15 cellular contexts compared by ENCODE assay signal in genomic region chrX:35046646-35047231, GRCh38.
DNase-seq lines count a peak whose midpoint lies in the region; ATAC-seq and TF ChIP-seq lines count a peak whose summit lies in the region.
"Had no signal": no experiment of that assay in that cellular context is flagged by ENCODE, and none has a peak within 500 bp of the region (broad histone marks: within the 10 kb centered on the region; RNA-seq: fewer than 3 reads in every experiment).

No MANE protein-coding gene starts in this region.

- no peak for TF ChIP-seq POLR2A in uterus (IDR thresholded peaks at IDR 0.05)

- no peaks in the 10 kb centered on the region for H3K4me1 ChIP-seq in uterus
- H3K4me1 ChIP-seq: BLaER1 had no signal

- H3K27ac ChIP-seq in coronary artery, result peak overlapping the region; percentile 44 to 54
- H3K27ac ChIP-seq in uterus, result peak overlapping the region; percentile 43 to 63
- H3K27ac ChIP-seq: BLaER1, HL-60 had no signal

- H3K27ac Mint-ChIP-seq in stimulated activated effector memory CD8-positive, alpha-beta T cell treated with anti-CD3 and anti-CD28 coated beads, Interleukin-12 subunit alpha, Interleukin-12 subunit beta, amount 100 ng/mL, for 72 hours, result no peak overlapping the region
- no peak overlapping the region for H3K27ac Mint-ChIP-seq in activated naive CD8-positive, alpha-beta T cell treated with anti-CD3 and anti-CD28 coated beads for 36 hours
- no peak overlapping the region for H3K27ac Mint-ChIP-seq in nephron progenitor cell
- H3K27ac Mint-ChIP-seq: CD8-positive, alpha-beta memory T cell had no signal

- ATAC-seq in stimulated activated effector memory CD8-positive, alpha-beta T cell treated with anti-CD3 and anti-CD28 coated beads, Interleukin-12 subunit alpha, Interleukin-12 subunit beta, amount 100 ng/mL, for 72 hours, result no peak
- ATAC-seq: PC-3 had no signal

- no peaks in the 10 kb centered on the region for H3K4me1 Mint-ChIP-seq in stimulated activated effector memory CD8-positive, alpha-beta T cell treated with anti-CD3 and anti-CD28 coated beads, Interleukin-12 subunit alpha, Interleukin-12 subunit beta, amount 100 ng/mL, for 72 hours
- no peaks in the 10 kb centered on the region for H3K4me1 Mint-ChIP-seq in activated naive CD8-positive, alpha-beta T cell treated with anti-CD3 and anti-CD28 coated beads for 36 hours
- peaks cover 12% of the 10 kb centered on the region for H3K4me1 Mint-ChIP-seq in nephron progenitor cell
- H3K4me1 Mint-ChIP-seq: CD8-positive, alpha-beta memory T cell had no signal

- no peaks in the 10 kb centered on the region for H3K27me3 Mint-ChIP-seq in activated naive CD8-positive, alpha-beta T cell treated with anti-CD3 and anti-CD28 coated beads for 36 hours
- no peaks in the 10 kb centered on the region for H3K27me3 Mint-ChIP-seq in nephron progenitor cell (ENCODE audit: low read depth, poor library complexity)
- H3K27me3 Mint-ChIP-seq: CD8-positive, alpha-beta memory T cell had no signal

- H3K9me3 Mint-ChIP-seq in stimulated activated effector memory CD8-positive, alpha-beta T cell treated with anti-CD3 and anti-CD28 coated beads, Interleukin-12 subunit alpha, Interleukin-12 subunit beta, amount 100 ng/mL, for 72 hours, result peaks cover 3% of the 10 kb centered on the region
- H3K9me3 Mint-ChIP-seq in activated naive CD8-positive, alpha-beta T cell treated with anti-CD3 and anti-CD28 coated beads for 36 hours, result no peaks in the 10 kb centered on the region
- H3K9me3 Mint-ChIP-seq in nephron progenitor cell, result peaks cover 31% of the 10 kb centered on the region

- peak; percentile 1 for DNase-seq in GM03348 (ENCODE audit: low spot score)
- no peak for DNase-seq in coronary artery (ENCODE audit: low spot score)
- DNase-seq in myocyte (ENCODE audit: low read depth), result peak; percentile 11
- DNase-seq in uterus, result no peak
- DNase-seq in NAMALWA (ENCODE audit: low spot score), result no peak
- DNase-seq in stimulated activated effector memory CD8-positive, alpha-beta T cell treated with anti-CD3 and anti-CD28 coated beads, Interleukin-12 subunit alpha, Interleukin-12 subunit beta, amount 100 ng/mL, for 72 hours (ENCODE audit: low spot score in 2 of 2), result no peak
- no peak for DNase-seq in activated naive CD8-positive, alpha-beta T cell treated with anti-CD3 and anti-CD28 coated beads for 36 hours
- DNase-seq in nephron progenitor cell, result no peak
- DNase-seq: CD8-positive, alpha-beta memory T cell; DND-41; NCI-H1048; NCI-H748 treated with DMSO at 0.1 percent for 48 hours; PC-3 had no signal

- TF ChIP-seq CTCF in coronary artery (IDR thresholded peaks at IDR 0.05) (no peak), uterus (IDR thresholded peaks at IDR 0.05) (no peak), nephron progenitor cell (IDR thresholded peaks at IDR 0.05) (no peak)

- no peaks in the 10 kb centered on the region for H3K27me3 ChIP-seq in uterus

- no peaks in the 10 kb centered on the region for H3K36me3 ChIP-seq in uterus
- H3K36me3 ChIP-seq: BLaER1 had no signal

- no peaks in the 10 kb centered on the region for H3K36me3 Mint-ChIP-seq in stimulated activated effector memory CD8-positive, alpha-beta T cell treated with anti-CD3 and anti-CD28 coated beads, Interleukin-12 subunit alpha, Interleukin-12 subunit beta, amount 100 ng/mL, for 72 hours
- H3K36me3 Mint-ChIP-seq in activated naive CD8-positive, alpha-beta T cell treated with anti-CD3 and anti-CD28 coated beads for 36 hours, result no peaks in the 10 kb centered on the region
- H3K36me3 Mint-ChIP-seq in nephron progenitor cell (ENCODE audit: low read depth), result no peaks in the 10 kb centered on the region
- H3K36me3 Mint-ChIP-seq: CD8-positive, alpha-beta memory T cell had no signal

- H3K9me3 ChIP-seq in uterus, result no peaks in the 10 kb centered on the region

- no peak overlapping the region for H3K4me3 Mint-ChIP-seq in stimulated activated effector memory CD8-positive, alpha-beta T cell treated with anti-CD3 and anti-CD28 coated beads, Interleukin-12 subunit alpha, Interleukin-12 subunit beta, amount 100 ng/mL, for 72 hours
- H3K4me3 Mint-ChIP-seq in activated naive CD8-positive, alpha-beta T cell treated with anti-CD3 and anti-CD28 coated beads for 36 hours, result no peak overlapping the region
- H3K4me3 Mint-ChIP-seq in nephron progenitor cell, result no peak overlapping the region
- H3K4me3 Mint-ChIP-seq: CD8-positive, alpha-beta memory T cell had no signal

- H3K4me3 ChIP-seq in coronary artery (no peak overlapping the region), uterus (no peak overlapping the region)
- H3K4me3 ChIP-seq: BLaER1 had no signal

- intact Hi-C loops in uterus (cut with DNase I; ENCODE audit: low total_unique reads), result no loop called here

Comparison
In these comparisons a context has a peak if more than half of its experiments do, and no peak if none do; other contexts are left out.
1. DNase-seq: peak in GM03348 (single experiment) and myocyte (single experiment); none in coronary artery (single experiment), uterus (0 of 2), NAMALWA (single experiment), stimulated activated effector memory CD8-positive, alpha-beta T cell treated with anti-CD3 and anti-CD28 coated beads, Interleukin-12 subunit alpha, Interleukin-12 subunit beta, amount 100 ng/mL, for 72 hours (0 of 2), activated naive CD8-positive, alpha-beta T cell treated with anti-CD3 and anti-CD28 coated beads for 36 hours (single experiment) and nephron progenitor cell (single experiment).